22 cellular contexts compared by ENCODE assay signal in genomic region chr17:56434610-56435009, GRCh38.
DNase-seq lines count a peak whose midpoint lies in the region; ATAC-seq and TF ChIP-seq lines count a peak whose summit lies in the region.
"Had no signal": no experiment of that assay in that cellular context is flagged by ENCODE, and none has a peak within 500 bp of the region (broad histone marks: within the 10 kb centered on the region; RNA-seq: fewer than 3 reads in every experiment).

No MANE protein-coding gene starts in this region.

- H3K27ac ChIP-seq in PC-9, result no peak overlapping the region
- H3K27ac ChIP-seq: 22Rv1, RWPE1, SK-N-MC had no signal

- intact Hi-C loops in PC-9 (cut with micrococcal nuclease; ENCODE audit: unreplicated experiment), result no loop called here

- H3K9me2 ChIP-seq in PC-9 (ENCODE audit: insufficient read depth), result no peaks in the 10 kb centered on the region

- no peaks in the 10 kb centered on the region; the same call in 1 of the 2 replicates for H3K27me3 ChIP-seq in PC-9 (ENCODE audit: insufficient read depth, low read depth)

- no peaks in the 10 kb centered on the region for H3K36me3 ChIP-seq in PC-9 (ENCODE audit: low read depth)

- DNase-seq in AG08395 (ENCODE audit: low spot score) (peak; percentile 69), GM12865 (ENCODE audit: low read depth) (peak; percentile 58), PC-9 (no peak), fibroblast of peridontal ligament (ENCODE audit: extremely low read depth) (peak; percentile 36), NK-92 (lab: John Stamatoyannopoulos, UW; ENCODE audit: unreplicated experiment) (no peak)
- no peak for DNase-seq in activated effector memory CD4-positive, alpha-beta T cell treated with Interleukin-2 at 50 U/mL for 16 hours
- DNase-seq: ACHN, DMS53, EL, GF-D8, MV-4-11, NCI-H1105 treated with DMSO at 0.1 percent for 48 hours, NCI-H2081 treated with DMSO at 0.1 percent for 48 hours, NCI-H446, NCI-H526, PC-3, SHP77 treated with DMSO at 0.1 percent for 48 hours had no signal

- H4K20me1 ChIP-seq in PC-9 (ENCODE audit: insufficient read depth), result no peaks in the 10 kb centered on the region

- no TSS peak for BruUV-seq in PC-9 (replicated peaks; lab: Mats Ljungman, UMichigan)

- no peaks in the 10 kb centered on the region for H3F3A ChIP-seq in PC-9 (ENCODE audit: insufficient read depth, low read depth)

- no peaks in the 10 kb centered on the region for H3K9me3 ChIP-seq in PC-9 (ENCODE audit: insufficient read depth, low read depth)

- CTCF ChIA-PET in PC-9 (lab: Charles Lee), result no interaction called here

- H2AFZ ChIP-seq in PC-9, result 0 out of 2 replicates have a peak overlapping the region, but pooled peaks have one; percentile 31

- POLR2A ChIA-PET in PC-9 (lab: Charles Lee; ENCODE audit: unreplicated experiment), result no interaction called here

- no peak for TF ChIP-seq CTCF in GM12865 (IDR thresholded peaks at IDR 0.05; ENCODE audit: insufficient read depth, low read depth, low read length, missing control alignments)
- TF ChIP-seq CTCF in PC-9 (conservative IDR thresholded peaks at IDR 0.05), result no peak

- no peak overlapping the region for H3K4me2 ChIP-seq in PC-9

- no peaks in the 10 kb centered on the region for H3K79me2 ChIP-seq in PC-9 (ENCODE audit: low read depth)

- H3K4me3 ChIP-seq in GM12865 (ENCODE audit: low read depth, low read length) (no peak overlapping the region), PC-9 (no peak overlapping the region)
- H3K4me3 ChIP-seq: SK-N-MC had no signal

- no peaks in the 10 kb centered on the region for H3K4me1 ChIP-seq in PC-9 (replicated peaks; ENCODE audit: insufficient read depth)

- no peak for ATAC-seq in GM18867 (IDR thresholded peaks at IDR 0.05; ENCODE audit: unreplicated experiment)
- ATAC-seq in GM21786 (IDR thresholded peaks at IDR 0.05; ENCODE audit: unreplicated experiment), result no peak
- ATAC-seq: PC-3 had no signal

Comparison
In these comparisons a context has a peak if more than half of its experiments do, and no peak if none do; other contexts are left out.
1. DNase-seq: peak in AG08395 (single experiment), GM12865 (single experiment) and fibroblast of peridontal ligament (single experiment); none in PC-9 (0 of 2), activated effector memory CD4-positive, alpha-beta T cell treated with Interleukin-2 at 50 U/mL for 16 hours (single experiment) and NK-92 (single experiment).